14 cellular contexts compared by ENCODE assay signal in genomic region chr2:47558116-47559078, GRCh38. TPM values are rescaled to one million over a fixed set of nuclear protein-coding genes. Genes with fewer than 3 reads are reported as not detected.
DNase-seq lines count a peak whose midpoint lies in the region; ATAC-seq, FAIRE-seq and TF ChIP-seq lines count a peak whose summit lies in the region.
"Had no signal": no experiment of that assay in that cellular context is flagged by ENCODE, and none has a peak within 500 bp of the region (broad histone marks: within the 10 kb centered on the region; RNA-seq: fewer than 3 reads in every experiment).

No MANE protein-coding gene starts in this region.

- no peak overlapping the region for H3K9ac ChIP-seq in H1 (replicated peaks in 1 of 4; ENCODE audit: extremely low read depth in 1 of 4, low read depth in 3 of 4, low read length in 3 of 4)
- H3K9ac ChIP-seq: BLaER1 had no signal

- H3K4me3 ChIP-seq in H1 (ENCODE audit: extremely low read depth in 1 of 4, insufficient read depth in 2 of 4, low read depth in 3 of 4, low read length in 4 of 4), result no peak overlapping the region
- H3K4me3 ChIP-seq: BLaER1, colonic mucosa, uterus had no signal

- 0 out of 2 replicates have a peak overlapping the region, but pooled peaks have one; percentile 69 for H2BK5ac ChIP-seq in H1 (ENCODE audit: low read depth, low read length)

- H3K23ac ChIP-seq in H1 (ENCODE audit: insufficient read length), result no peak overlapping the region

- no peak for ATAC-seq in HG02610 (IDR thresholded peaks at IDR 0.05; ENCODE audit: unreplicated experiment)
- ATAC-seq: stimulated activated effector memory CD8-positive, alpha-beta T cell treated with anti-CD3 and anti-CD28 coated beads, Interleukin-12 subunit alpha, Interleukin-12 subunit beta, amount 100 ng/mL, for 72 hours had no signal

- DNase-seq in D341Med (ENCODE audit: low spot score) (peak; percentile 53), Kasumi-1 (lab: John Stamatoyannopoulos, UW) (peak; percentile 53 to 55), H1 (ENCODE audit: low read depth in 1 of 2, low spot score in 2 of 2) (no peak), mucosa of gallbladder (ENCODE audit: low spot score) (peak; percentile 22), SIG-M5 (lab: John Stamatoyannopoulos, UW) (no peak)
- no peak for DNase-seq in activated naive CD4-positive, alpha-beta T cell treated with anti-CD3 and anti-CD28 coated beads, Interleukin-2, amount 50 U/mL, for 16 hours
- DNase-seq in stimulated activated naive CD4-positive, alpha-beta T cell (lab: John Stamatoyannopoulos, UW), result no peak
- DNase-seq: activated T-cell treated with anti-CD3 and anti-CD28 coated beads, Interleukin-2, amount 50 U/mL, for 1 hour; colonic mucosa had no signal

- no peak overlapping the region for H2AFZ ChIP-seq in H1 (ENCODE audit: low read length)

- no peak overlapping the region for H3K56ac ChIP-seq in H1 (replicated peaks; ENCODE audit: insufficient read length, low read depth, low read length)

- peak overlapping the region; percentile 62 for H2BK12ac ChIP-seq in H1 (ENCODE audit: low read depth, low read length)

- no peaks in the 10 kb centered on the region for H3K79me2 ChIP-seq in H1 (ENCODE audit: control insufficient read depth in 1 of 2, insufficient read depth in 2 of 2, low read length in 2 of 2)

- H3K14ac ChIP-seq in H1 (ENCODE audit: insufficient read length), result no peak overlapping the region

- H3K4ac ChIP-seq in H1 (replicated peaks; ENCODE audit: insufficient read length, low read depth, low read length), result no peak overlapping the region

- no peak overlapping the region for H3K27ac ChIP-seq in H1 (ENCODE audit: low read depth, low read length)
- H3K27ac ChIP-seq: BLaER1, colonic mucosa, uterus had no signal

- TF ChIP-seq EP300 in H1 (IDR thresholded peaks at IDR 0.05; ENCODE audit: borderline replicate concordance in 1 of 2, low read depth in 2 of 2, low read length in 2 of 2), result no peak

- H3K4me1 ChIP-seq in H1 (replicated peaks in 1 of 4; ENCODE audit: control insufficient read depth in 3 of 4, insufficient read depth in 4 of 4, low read length in 3 of 4), result peaks cover 4 to 18% (median 9%) of the 10 kb centered on the region in 4 experiments
- H3K4me1 ChIP-seq: colonic mucosa, uterus had no signal

- H3K36me3 ChIP-seq in H1 (ENCODE audit: control insufficient read depth in 2 of 4, insufficient read depth in 4 of 4, low read length in 3 of 4), result peaks cover 0 to 7% (median 1%) of the 10 kb centered on the region in 4 experiments; a peak in 2 of 8 replicates
- H3K36me3 ChIP-seq: colonic mucosa, uterus had no signal

- TF ChIP-seq POLR2A in H1 (IDR thresholded peaks at IDR 0.05; ENCODE audit: control extremely low read depth in 1 of 2, low read depth in 2 of 2, low read length in 2 of 2), result no peak

- H4K20me1 ChIP-seq in H1 (replicated peaks in 1 of 2; ENCODE audit: control insufficient read depth in 1 of 2, insufficient read depth in 2 of 2, low read length in 2 of 2), result peaks cover 0 to 6% of the 10 kb centered on the region in 2 experiments
- H4K20me1 ChIP-seq: BLaER1 had no signal

- H2BK15ac ChIP-seq in H1 (ENCODE audit: low read length), result 0 out of 2 replicates have a peak overlapping the region, but pooled peaks have one; percentile 13

- H2BK20ac ChIP-seq in H1 (ENCODE audit: low read length), result peak overlapping the region; percentile 16; the same call in 1 of the 2 replicates

- no peak overlapping the region for H4K5ac ChIP-seq in H1 (ENCODE audit: insufficient read length, low read depth, low read length)

- H4K91ac ChIP-seq in H1 (replicated peaks; ENCODE audit: insufficient read length, low read length), result peak overlapping the region; percentile 81

- CTCF ChIA-PET in H1 (lab: Charles Lee; ENCODE audit: partially characterized antibody), result interaction anchor here (0.8 to 3.6 kb wide), 8 partner anchors 8 to 97 kb away, joined by 3 to 15 read pairs (median 4); no protein-coding TSS in a partner anchor

- no peak overlapping the region for H4K8ac ChIP-seq in H1 (ENCODE audit: extremely low read depth, insufficient read depth, low read length)

- H3K79me1 ChIP-seq in H1 (ENCODE audit: low read depth, low read length), result peaks cover 3% of the 10 kb centered on the region

- WGBS in H1 (ENCODE audit: extremely low coverage in 1 of 2, insufficient coverage in 1 of 2, insufficient read length in 1 of 2, insufficient replicate concordance in 2 of 2, low coverage in 1 of 2, low lambda C conversion rate in 2 of 2, missing lambda C conversion rate in 1 of 2), 2 experiments, result 82% methylated on average over 13 of the region's 14 CpGs; no CpG with 5 or more reads in 1 of the 2 experiments

- TF ChIP-seq RAD21 in H1 (IDR thresholded peaks at IDR 0.05 in 1 of 2, conservative IDR thresholded peaks at IDR 0.05 in 1 of 2; ENCODE audit: low read depth in 2 of 2, low read length in 2 of 2), result no peak

- H3K27me3 ChIP-seq in H1 (replicated peaks in 1 of 4; ENCODE audit: control insufficient read depth in 3 of 4, extremely low read depth in 1 of 4, insufficient read depth in 3 of 4, low read length in 3 of 4), result no peaks in the 10 kb centered on the region
- H3K27me3 ChIP-seq: BLaER1, colonic mucosa, uterus had no signal

- H3K4me2 ChIP-seq in H1 (ENCODE audit: insufficient read depth in 1 of 2, low read depth in 2 of 2, low read length in 2 of 2), result peak overlapping the region in 1 of 2 experiments; percentile 2; a peak in 1 of 4 replicates
- H3K4me2 ChIP-seq: BLaER1 had no signal

- FAIRE-seq in H1 (lab: Jason Lieb, UNC), result peak; percentile 39

- peak overlapping the region; percentile 38; the same call in 1 of the 2 replicates for H3K18ac ChIP-seq in H1 (ENCODE audit: extremely low read depth, low read length)

- H3K23me2 ChIP-seq in H1 (ENCODE audit: low read depth, low read length), result no peaks in the 10 kb centered on the region

- peak overlapping the region; percentile 56 for H2BK120ac ChIP-seq in H1 (replicated peaks; ENCODE audit: low read depth, low read length)

- peak overlapping the region; percentile 88 for H2AK5ac ChIP-seq in H1 (ENCODE audit: low read depth, low read length)

- POLR2A ChIA-PET in H1 (lab: Charles Lee; ENCODE audit: partially characterized antibody), result interaction anchor here (1.0 to 2.1 kb wide), 2 partner anchors 13 to 70 kb away, joined by 3 to 5 read pairs; no protein-coding TSS in a partner anchor

- H3K9me3 ChIP-seq in H1 (ENCODE audit: insufficient read depth in 2 of 2, low read depth in 1 of 2, low read length in 1 of 2), result no peaks in the 10 kb centered on the region; a peak in 2 of 4 replicates
- H3K9me3 ChIP-seq: colonic mucosa, uterus had no signal

- no peak for TF ChIP-seq CTCF in H1 (IDR thresholded peaks at IDR 0.05; ENCODE audit: control extremely low read depth in 1 of 3, insufficient read depth in 1 of 3, low read depth in 1 of 3, low read length in 3 of 3)

TF ChIP-seq in H1, 55 proteins besides CTCF, POLR2A, EP300 and RAD21:
- TF ChIP-seq CHD1 (IDR thresholded peaks at IDR 0.05; ENCODE audit: low read depth, low read length) (no peak), TCF12 (IDR thresholded peaks at IDR 0.05; ENCODE audit: low read depth, low read length) (no peak), RNF2 (IDR thresholded peaks at IDR 0.05; ENCODE audit: borderline replicate concordance, low read depth, low read length, missing control alignments, poor library complexity, severe bottlenecking) (no peak), JUND (IDR thresholded peaks at IDR 0.05; ENCODE audit: low read length) (no peak)

RNA-seq across cellular contexts. Expression of gene KCNK12, which starts 12.4 kb away (rescaled TPM):
- 7.2 and 8.5 TPM in 2 replicates for total RNA-seq in H1 (2021; fragmentation: NEBNext Ultra II Directional; extraction: Animal tissue kit (Norgen Biotek cat#: 25700))
- polyA plus RNA-seq in H1 (2011; rRNA removed), result 8.4 and 10.1 TPM in 2 replicates
- 6.4 TPM for polyA plus RNA-seq in H1 (2011; cell fraction: cytosol; rRNA removed)
- polyA plus RNA-seq in H1 (2011; cell fraction: nucleus; rRNA removed), result 9.6 TPM
- polyA plus RNA-seq in H1 (2012, experiment 1 of 2), result 2.5 to 7.0 TPM (median 5.2 TPM) in 4 replicates
- 2.4 TPM for polyA plus RNA-seq in H1 (2012, experiment 2 of 2)
- 4.2 TPM for polyA plus RNA-seq in H1 (2013, experiment 1 of 2)
- 4.1 TPM for polyA plus RNA-seq in H1 (2013, experiment 2 of 2)
- 3.8 and 4.5 TPM in 2 replicates for polyA minus RNA-seq in H1 (2011; rRNA and poly(A)+ RNA removed)
- polyA minus RNA-seq in H1 (2011; cell fraction: cytosol; rRNA and poly(A)+ RNA removed), result 6.3 TPM
- polyA minus RNA-seq in H1 (2011; cell fraction: nucleus; rRNA and poly(A)+ RNA removed), result 8.6 TPM
- total RNA-seq in mucosa of gallbladder, result 0.12 TPM
- total RNA-seq: progenitor cell of endocrine pancreas had no signal

Comparison
In these comparisons a context has a peak if more than half of its experiments do, and no peak if none do; other contexts are left out.
1. DNase-seq: peak in D341Med (single experiment), Kasumi-1 (2 of 2) and mucosa of gallbladder (single experiment); none in H1 (0 of 2), activated naive CD4-positive, alpha-beta T cell treated with anti-CD3 and anti-CD28 coated beads, Interleukin-2, amount 50 U/mL, for 16 hours (single experiment), SIG-M5 (single experiment) and stimulated activated naive CD4-positive, alpha-beta T cell (0 of 6).